Comparison of ENCODE assay signal across 8 cellular contexts in genomic region chr3:87082806-87083440, GRCh38.
DNase-seq lines count a peak whose midpoint lies in the region; TF ChIP-seq lines count a peak whose summit lies in the region.
"Had no signal": no experiment of that assay in that cellular context is flagged by ENCODE, and none has a peak within 500 bp of the region (broad histone marks: within the 10 kb centered on the region; RNA-seq: fewer than 3 reads in every experiment).

No MANE protein-coding gene starts in this region.

- no peaks in the 10 kb centered on the region for H3K27me3 ChIP-seq in WERI-Rb-1 (ENCODE audit: insufficient read depth, low read depth, severe bottlenecking)
- no peaks in the 10 kb centered on the region for H3K27me3 ChIP-seq in right atrium auricular region
- no peaks in the 10 kb centered on the region for H3K27me3 ChIP-seq in spleen (replicated peaks in 1 of 7)

- TF ChIP-seq CTCF in GM12873 (IDR thresholded peaks at IDR 0.05; ENCODE audit: insufficient read depth, low read depth, low read length, missing control alignments) (peak; percentile 52), HFFc6 (IDR thresholded peaks at IDR 0.05) (peak; percentile 83), WERI-Rb-1 (IDR thresholded peaks at IDR 0.05; ENCODE audit: low read depth, low read length) (peak; percentile 59), right atrium auricular region (IDR thresholded peaks at IDR 0.05) (peak; percentile 25 to 64), spleen (IDR thresholded peaks at IDR 0.05 in 8 of 11, conservative IDR thresholded peaks at IDR 0.05 in 3 of 11) (peak in 7 of 11 experiments; percentile 21 to 57 (median 37))

- H3K27me3 Mint-ChIP-seq in HFFc6 (ENCODE audit: insufficient read depth), result no peaks in the 10 kb centered on the region

- H3K4me3 ChIP-seq in WERI-Rb-1 (ENCODE audit: low read depth, low read length) (no peak overlapping the region), right atrium auricular region (no peak overlapping the region), spleen (no peak overlapping the region)

- no peaks in the 10 kb centered on the region for H3K36me3 Mint-ChIP-seq in HFFc6 (ENCODE audit: low read depth)
- H3K36me3 Mint-ChIP-seq: activated naive CD8-positive, alpha-beta T cell had no signal

- H3K36me3 ChIP-seq in WERI-Rb-1 (no peaks in the 10 kb centered on the region), right atrium auricular region (no peaks in the 10 kb centered on the region), spleen (no peaks in the 10 kb centered on the region)

- H3K9me3 ChIP-seq in WERI-Rb-1 (ENCODE audit: severe bottlenecking) (no peaks in the 10 kb centered on the region), right atrium auricular region (no peaks in the 10 kb centered on the region), spleen (no peaks in the 10 kb centered on the region)

- H3K4me1 ChIP-seq in right atrium auricular region (no peaks in the 10 kb centered on the region), spleen (no peaks in the 10 kb centered on the region)

- WGBS in spleen, 5 donors, result 44 to 56% (median 48%) methylated on average over 6 of the region's 6 CpGs

- no peak overlapping the region for H3K27ac ChIP-seq in WERI-Rb-1
- H3K27ac ChIP-seq in right atrium auricular region, result no peak overlapping the region
- H3K27ac ChIP-seq in spleen, result no peak overlapping the region

- intact Hi-C loops in spleen (cut with DNase I; ENCODE audit: low total_unique reads), result loop anchor here (10.0 kb wide), 1 partner anchor 308 kb away; no protein-coding TSS in a partner anchor

- no peaks in the 10 kb centered on the region for H3K9me3 Mint-ChIP-seq in HFFc6

- H3K4me3 Mint-ChIP-seq in HFFc6, result peak overlapping the region; percentile 67
- H3K4me3 Mint-ChIP-seq: activated naive CD8-positive, alpha-beta T cell had no signal

- DNase-seq in HFFc6 (peak; percentile 59), NCI-H1092 treated with DMSO at 0.1 percent for 48 hours (lab: John Stamatoyannopoulos, UW) (peak; percentile 17), WERI-Rb-1 (peak; percentile 25), right atrium auricular region (ENCODE audit: low spot score) (no peak), spleen (no peak)
- DNase-seq in activated naive CD4-positive, alpha-beta T cell treated with anti-CD3 and anti-CD28 coated beads, Interleukin-2, amount 50 U/mL, for 16 hours, result no peak

- TF ChIP-seq POLR2A in spleen (IDR thresholded peaks at IDR 0.05), result no peak

- H3K4me1 Mint-ChIP-seq in HFFc6 (ENCODE audit: low read depth), result peaks cover 28% of the 10 kb centered on the region

- H3K27ac Mint-ChIP-seq in HFFc6, result no peak overlapping the region
- H3K27ac Mint-ChIP-seq: activated naive CD8-positive, alpha-beta T cell had no signal

Comparison
In these comparisons a context has a peak if more than half of its experiments do, and no peak if none do; other contexts are left out.
1. DNase-seq: peak in HFFc6 (single experiment), NCI-H1092 treated with DMSO at 0.1 percent for 48 hours (single experiment) and WERI-Rb-1 (single experiment); none in right atrium auricular region (single experiment), spleen (single experiment) and activated naive CD4-positive, alpha-beta T cell treated with anti-CD3 and anti-CD28 coated beads, Interleukin-2, amount 50 U/mL, for 16 hours (single experiment).
2. Peak in every context shown above with its lines, with median percentiles within 50 percentile points of each other: CTCF ChIP-seq.